ENCODE assay signal across 16 cellular contexts in genomic region chr16:84929421-84930297, GRCh38.
DNase-seq lines count a peak whose midpoint lies in the region; ATAC-seq, FAIRE-seq and TF ChIP-seq lines count a peak whose summit lies in the region.
"Had no signal": no experiment of that assay in that cellular context is flagged by ENCODE, and none has a peak within 500 bp of the region (broad histone marks: within the 10 kb centered on the region; RNA-seq: fewer than 3 reads in every experiment).

No MANE protein-coding gene starts in this region.

- H3K4me1 Mint-ChIP-seq in progenitor cell of endocrine pancreas (ENCODE audit: low read depth): no peaks in the 10 kb centered on the region

- TF ChIP-seq POLR2A in adrenal gland (IDR thresholded peaks at IDR 0.05): no peak

- FAIRE-seq in frontal cortex (lab: Jason Lieb, UNC): no peak
- FAIRE-seq: GM19239 had no signal

- no peaks in the 10 kb centered on the region for H3K36me3 ChIP-seq in adrenal gland (replicated peaks in 1 of 2)
- H3K36me3 ChIP-seq in subcutaneous abdominal adipose tissue (ENCODE audit: control insufficient read depth in 5 of 5, insufficient read depth in 5 of 5, low read length in 5 of 5): no peaks in the 10 kb centered on the region
- H3K36me3 ChIP-seq: tibial artery had no signal

- H3K27ac Mint-ChIP-seq in progenitor cell of endocrine pancreas: no peak overlapping the region
- H3K27ac Mint-ChIP-seq: T-helper 17 cell had no signal

- peaks cover 6% of the 10 kb centered on the region for H3K27me3 Mint-ChIP-seq in progenitor cell of endocrine pancreas
- H3K27me3 Mint-ChIP-seq: T-helper 17 cell had no signal

- DNase-seq in activated CD4-positive, alpha-beta T cell treated with anti-CD3 and anti-CD28 coated beads for 48 hours: peak; percentile 8
- DNase-seq in activated CD4-positive, alpha-beta T cell treated with anti-CD3 and anti-CD28 coated beads, Interleukin-2, amount 50 U/mL, for 4 hours: no peak
- DNase-seq in adrenal gland: no peak
- peak; percentile 61 for DNase-seq in left kidney (ENCODE audit: low read depth, low spot score)
- no peak for DNase-seq in progenitor cell of endocrine pancreas (ENCODE audit: low spot score, unreplicated experiment)
- no peak for DNase-seq in frontal cortex (ENCODE audit: low spot score in 2 of 2)
- DNase-seq: DMS153; effector CD8-positive, alpha-beta T cell; T-helper 17 cell had no signal

- H3K9me3 Mint-ChIP-seq in progenitor cell of endocrine pancreas (ENCODE audit: low read depth): no peaks in the 10 kb centered on the region

- H3K4me3 ChIP-seq in adrenal gland: no peak overlapping the region
- no peak overlapping the region for H3K4me3 ChIP-seq in subcutaneous abdominal adipose tissue (ENCODE audit: low read depth in 1 of 5, low read length in 5 of 5)
- H3K4me3 ChIP-seq: lung, PC-9, tibial artery had no signal

- H3K9ac ChIP-seq in subcutaneous abdominal adipose tissue (ENCODE audit: low read length in 5 of 5): no peak overlapping the region
- H3K9ac ChIP-seq: KMS-11 had no signal

- TF ChIP-seq CTCF in adrenal gland (IDR thresholded peaks at IDR 0.05): no peak
- no peak for TF ChIP-seq CTCF in progenitor cell of endocrine pancreas (IDR thresholded peaks at IDR 0.05; ENCODE audit: unreplicated experiment)

- H3K36me3 Mint-ChIP-seq in progenitor cell of endocrine pancreas (ENCODE audit: insufficient read depth): no peaks in the 10 kb centered on the region

- H3K27ac ChIP-seq in adrenal gland: peak overlapping the region in 3 of 5 donors; percentile 72 to 88 (median 82)
- H3K27ac ChIP-seq in subcutaneous abdominal adipose tissue (ENCODE audit: low read depth, low read length): peak overlapping the region; percentile 46
- H3K27ac ChIP-seq: KMS-11, PC-9, tibial artery had no signal

- H3K9me3 ChIP-seq in adrenal gland (replicated peaks in 1 of 3) (no peaks in the 10 kb centered on the region), subcutaneous abdominal adipose tissue (ENCODE audit: control insufficient read depth in 5 of 5, low read length in 5 of 5) (peaks cover 0 to 8% (median 3%) of the 10 kb centered on the region in 5 donors)

- H3K27me3 ChIP-seq in adrenal gland (no peaks in the 10 kb centered on the region), subcutaneous abdominal adipose tissue (ENCODE audit: control insufficient read depth in 5 of 5, insufficient read depth in 4 of 5, low read length in 5 of 5) (peaks cover 0 to 33% (median 8%) of the 10 kb centered on the region in 5 donors)

- H3K4me1 ChIP-seq in adrenal gland (replicated peaks in 1 of 2): peaks cover 38 to 42% of the 10 kb centered on the region in 2 donors
- H3K4me1 ChIP-seq in subcutaneous abdominal adipose tissue (ENCODE audit: control insufficient read depth in 5 of 5, insufficient read depth in 5 of 5, low read length in 5 of 5): peaks cover 0 to 56% (median 46%) of the 10 kb centered on the region in 5 donors

- ATAC-seq in HG02763 (IDR thresholded peaks at IDR 0.05; ENCODE audit: unreplicated experiment): no peak
- ATAC-seq: T-helper 17 cell had no signal

- intact Hi-C loops in adrenal gland (cut with DNase I): loop anchor here in 1 of 2 donors (10.0 kb wide), 1 partner anchor 175 kb away; no protein-coding TSS in a partner anchor

- H3K4me3 Mint-ChIP-seq in progenitor cell of endocrine pancreas (ENCODE audit: low read depth): no peak overlapping the region
- H3K4me3 Mint-ChIP-seq: T-helper 17 cell had no signal

- WGBS in adrenal gland, 4 donors: 75 to 82% (median 80%) methylated on average over 24 to 36 of the region's 36 CpGs

Comparison
In these comparisons a context has a peak if more than half of its experiments do, and no peak if none do; other contexts are left out.
1. DNase-seq: peak in activated CD4-positive, alpha-beta T cell treated with anti-CD3 and anti-CD28 coated beads for 48 hours (single experiment) and left kidney (single experiment); none in activated CD4-positive, alpha-beta T cell treated with anti-CD3 and anti-CD28 coated beads, Interleukin-2, amount 50 U/mL, for 4 hours (0 of 2), adrenal gland (0 of 7), progenitor cell of endocrine pancreas (single experiment) and frontal cortex (0 of 2).